In genomic region chr9:5315187-5315923, GRCh38 we compare ENCODE assay signal across 2 cellular contexts.
TF ChIP-seq lines count a peak whose summit lies in the region.

No MANE protein-coding gene starts in this region.

TF ChIP-seq in HEK293, 187 proteins besides CTCF, POLR2A, EP300 and RAD21 (continued from another document):
- no peak for TF ChIP-seq ZNF830 (tag by site-specific recombination; IDR thresholded peaks at IDR 0.05; ENCODE audit: low read depth)
- TF ChIP-seq SETDB1 (IDR thresholded peaks at IDR 0.05; ENCODE audit: insufficient read length, low read length) = peak; percentile 76

TF ChIP-seq in GM12878, 131 proteins besides CTCF, POLR2A, EP300 and RAD21 (continued from another document):
- no peak for TF ChIP-seq ELK1 (IDR thresholded peaks at IDR 0.05; ENCODE audit: low read depth, low read length)
TF ChIP-seq in GM12878: peak in this region for 1.
